10 cellular contexts compared by ENCODE assay signal in genomic region chr17:77802811-77803220, GRCh38.
DNase-seq lines count a peak whose midpoint lies in the region; ATAC-seq and TF ChIP-seq lines count a peak whose summit lies in the region.
"Had no signal": no experiment of that assay in that cellular context is flagged by ENCODE, and none has a peak within 500 bp of the region (broad histone marks: within the 10 kb centered on the region; RNA-seq: fewer than 3 reads in every experiment).

No MANE protein-coding gene starts in this region.

- H3K27me3 ChIP-seq in endodermal cell (ENCODE audit: control insufficient read depth, insufficient read depth, low read length, poor library complexity, severe bottlenecking) (no peaks in the 10 kb centered on the region), neural progenitor cell (no peaks in the 10 kb centered on the region)

- ATAC-seq in HG03520 (IDR thresholded peaks at IDR 0.05; ENCODE audit: unreplicated experiment): no peak
- no peak for ATAC-seq in HG03135 (IDR thresholded peaks at IDR 0.05; ENCODE audit: unreplicated experiment)

- DNase-seq in DMS79 treated with DMSO at 0.1 percent for 48 hours (lab: John Stamatoyannopoulos, UW) (peak; percentile 86), NCI-H345 (lab: John Stamatoyannopoulos, UW) (peak; percentile 75), endodermal cell (peak; percentile 87), neural progenitor cell (ENCODE audit: low spot score) (peak; percentile 77), HuH-7 (ENCODE audit: low spot score) (no peak)
- no peak for DNase-seq in activated CD8-positive, alpha-beta memory T cell treated with anti-CD3 and anti-CD28 coated beads, Interleukin-2, amount 50 U/mL, for 48 hours
- DNase-seq: activated gamma-delta T cell treated with Interleukin-2 at 50 U/mL for 16 hours, T-helper 9 cell had no signal

- H3K4me1 ChIP-seq in endodermal cell (ENCODE audit: control insufficient read depth, insufficient read depth, low read length) (no peaks in the 10 kb centered on the region), neural progenitor cell (peaks cover 32% of the 10 kb centered on the region)

- H3K36me3 Mint-ChIP-seq in endodermal cell (ENCODE audit: low read depth) (no peaks in the 10 kb centered on the region), neural progenitor cell (no peaks in the 10 kb centered on the region)

- peak overlapping the region; percentile 47 for H3K4me3 ChIP-seq in endodermal cell (ENCODE audit: low read length)
- H3K4me3 ChIP-seq in neural progenitor cell: peak overlapping the region; percentile 12

- 7% methylated on average over 2 to 10 of the region's 10 CpGs for WGBS in endodermal cell (ENCODE audit: insufficient coverage in 1 of 2, insufficient read length in 1 of 2), 2 experiments

- H3K4me3 Mint-ChIP-seq in endodermal cell: no peak overlapping the region
- peak overlapping the region; percentile 62 for H3K4me3 Mint-ChIP-seq in neural progenitor cell

- H3K9me3 ChIP-seq in endodermal cell (ENCODE audit: control insufficient read depth, low read length): no peaks in the 10 kb centered on the region
- no peaks in the 10 kb centered on the region for H3K9me3 ChIP-seq in neural progenitor cell (ENCODE audit: low read depth)

- no peaks in the 10 kb centered on the region for H4K20me1 ChIP-seq in neural progenitor cell (ENCODE audit: low read depth)

- no peak for TF ChIP-seq CTCF in endodermal cell (conservative IDR thresholded peaks at IDR 0.05)
- no peak for TF ChIP-seq CTCF in neural progenitor cell (IDR thresholded peaks at IDR 0.05)

- peak overlapping the region; percentile 74 for H3K4me2 ChIP-seq in neural progenitor cell

- H3K9ac ChIP-seq in endodermal cell (ENCODE audit: extremely low read depth, low read length, poor library complexity, severe bottlenecking): peak overlapping the region; percentile 22
- H3K9ac ChIP-seq in neural progenitor cell: no peak overlapping the region

- H3K9me3 Mint-ChIP-seq in endodermal cell: no peaks in the 10 kb centered on the region
- H3K9me3 Mint-ChIP-seq in neural progenitor cell: no peaks in the 10 kb centered on the region

- H3K27ac Mint-ChIP-seq in endodermal cell (no peak overlapping the region), neural progenitor cell (peak overlapping the region; percentile 93)

- H3K27me3 Mint-ChIP-seq in endodermal cell (ENCODE audit: insufficient read depth) (peaks cover 84% of the 10 kb centered on the region), neural progenitor cell (ENCODE audit: insufficient read depth, low read depth) (peaks cover 27% of the 10 kb centered on the region)

- no peaks in the 10 kb centered on the region for H3K36me3 ChIP-seq in endodermal cell (ENCODE audit: control insufficient read depth, insufficient read depth, low read length)
- no peaks in the 10 kb centered on the region for H3K36me3 ChIP-seq in neural progenitor cell

- H3F3A ChIP-seq in neural progenitor cell (ENCODE audit: low read depth): peaks cover 14% of the 10 kb centered on the region

- no peak overlapping the region for H2AFZ ChIP-seq in neural progenitor cell (replicated peaks)

- peaks cover 22% of the 10 kb centered on the region for H3K4me1 Mint-ChIP-seq in endodermal cell
- H3K4me1 Mint-ChIP-seq in neural progenitor cell: peaks cover 51% of the 10 kb centered on the region

- H3K27ac ChIP-seq in endodermal cell (ENCODE audit: low read depth, low read length) (no peak overlapping the region), neural progenitor cell (no peak overlapping the region)

- no peaks in the 10 kb centered on the region for H3K79me2 ChIP-seq in neural progenitor cell (ENCODE audit: low read depth)

Comparison
In these comparisons a context has a peak if more than half of its experiments do, and no peak if none do; other contexts are left out.
1. DNase-seq: peak in DMS79 treated with DMSO at 0.1 percent for 48 hours (single experiment), NCI-H345 (single experiment), endodermal cell (single experiment) and neural progenitor cell (single experiment); none in HuH-7 (single experiment) and activated CD8-positive, alpha-beta memory T cell treated with anti-CD3 and anti-CD28 coated beads, Interleukin-2, amount 50 U/mL, for 48 hours (single experiment).